Comparison of ENCODE assay signal across 11 cellular contexts in genomic region chr15:29045717-29046116, GRCh38.
DNase-seq lines count a peak whose midpoint lies in the region; ATAC-seq, FAIRE-seq and TF ChIP-seq lines count a peak whose summit lies in the region.
"Had no signal": no experiment of that assay in that cellular context is flagged by ENCODE, and none has a peak within 500 bp of the region (broad histone marks: within the 10 kb centered on the region; RNA-seq: fewer than 3 reads in every experiment).

No MANE protein-coding gene starts in this region.

- POLR2A ChIA-PET in CD4-positive, alpha-beta memory T cell (lab: Charles Lee; ENCODE audit: partially characterized antibody): no interaction called here
- POLR2A ChIA-PET in naive thymus-derived CD8-positive, alpha-beta T cell (lab: Charles Lee): no interaction called here

- H3K27me3 Mint-ChIP-seq in activated naive CD8-positive, alpha-beta T cell treated with anti-CD3 and anti-CD28 coated beads for 36 hours: no peaks in the 10 kb centered on the region
- no peaks in the 10 kb centered on the region for H3K27me3 Mint-ChIP-seq in CD4-positive, alpha-beta memory T cell
- H3K27me3 Mint-ChIP-seq in naive thymus-derived CD8-positive, alpha-beta T cell: no peaks in the 10 kb centered on the region
- H3K27me3 Mint-ChIP-seq: CD4-positive, alpha-beta T cell; IgD-negative memory B cell had no signal

- TF ChIP-seq CTCF in kidney epithelial cell (IDR thresholded peaks at IDR 0.05; ENCODE audit: insufficient read depth, low read length, poor library complexity, severe bottlenecking): no peak

- H3K9me3 ChIP-seq in CD4-positive, alpha-beta memory T cell (ENCODE audit: control insufficient read depth in 1 of 2, low read length in 2 of 2): no peaks in the 10 kb centered on the region
- H3K9me3 ChIP-seq: SK-N-SH had no signal

- H3K36me3 ChIP-seq in kidney epithelial cell (ENCODE audit: control insufficient read depth, insufficient read depth, low read length): no peaks in the 10 kb centered on the region
- H3K36me3 ChIP-seq in CD4-positive, alpha-beta memory T cell (ENCODE audit: insufficient read depth, low read length): no peaks in the 10 kb centered on the region

- DNase-seq in A172 (ENCODE audit: low spot score): peak; percentile 39
- DNase-seq in HTR-8/SVneo (ENCODE audit: insufficient read length, low spot score): peak; percentile 26
- DNase-seq in activated naive CD8-positive, alpha-beta T cell treated with anti-CD3 and anti-CD28 coated beads for 36 hours: peak; percentile 32
- DNase-seq in kidney epithelial cell (ENCODE audit: low read depth): peak; percentile 26
- DNase-seq in CD4-positive, alpha-beta memory T cell: no peak
- DNase-seq in dedifferentiated amniotic fluid mesenchymal stem cell (ENCODE audit: extremely low spot score): no peak
- no peak for DNase-seq in naive thymus-derived CD8-positive, alpha-beta T cell
- DNase-seq: CD4-positive, alpha-beta T cell; SK-N-SH had no signal

- peaks cover 2% of the 10 kb centered on the region for H3K36me3 Mint-ChIP-seq in activated naive CD8-positive, alpha-beta T cell treated with anti-CD3 and anti-CD28 coated beads for 36 hours
- no peaks in the 10 kb centered on the region for H3K36me3 Mint-ChIP-seq in CD4-positive, alpha-beta memory T cell
- peaks cover 0 to 4% (median 3%) of the 10 kb centered on the region in 3 donors for H3K36me3 Mint-ChIP-seq in naive thymus-derived CD8-positive, alpha-beta T cell
- H3K36me3 Mint-ChIP-seq: IgD-negative memory B cell had no signal

- H3K4me3 Mint-ChIP-seq in activated naive CD8-positive, alpha-beta T cell treated with anti-CD3 and anti-CD28 coated beads for 36 hours: no peak overlapping the region
- H3K4me3 Mint-ChIP-seq in CD4-positive, alpha-beta memory T cell: no peak overlapping the region
- peak overlapping the region in 1 of 10 donors; percentile 7 for H3K4me3 Mint-ChIP-seq in naive thymus-derived CD8-positive, alpha-beta T cell
- H3K4me3 Mint-ChIP-seq: CD4-positive, alpha-beta T cell; IgD-negative memory B cell had no signal

- H3K4me1 ChIP-seq in CD4-positive, alpha-beta memory T cell (ENCODE audit: insufficient read depth, low read length): peaks cover 3% of the 10 kb centered on the region

- no peaks in the 10 kb centered on the region for H3K27me3 ChIP-seq in kidney epithelial cell (ENCODE audit: control insufficient read depth, insufficient read depth, low read length)
- H3K27me3 ChIP-seq in CD4-positive, alpha-beta memory T cell (ENCODE audit: insufficient read depth, low read length): no peaks in the 10 kb centered on the region

- H3K27ac Mint-ChIP-seq in activated naive CD8-positive, alpha-beta T cell treated with anti-CD3 and anti-CD28 coated beads for 36 hours: peak overlapping the region; percentile 72
- peak overlapping the region in 1 of 7 donors; percentile 24 for H3K27ac Mint-ChIP-seq in CD4-positive, alpha-beta memory T cell
- H3K27ac Mint-ChIP-seq in naive thymus-derived CD8-positive, alpha-beta T cell: no peak overlapping the region
- H3K27ac Mint-ChIP-seq: CD4-positive, alpha-beta T cell; IgD-negative memory B cell had no signal

- ATAC-seq in naive thymus-derived CD8-positive, alpha-beta T cell: no peak
- ATAC-seq in GM18519 (IDR thresholded peaks at IDR 0.05; ENCODE audit: low FRiP score, unreplicated experiment): no peak

- no peak for FAIRE-seq in HTR-8/SVneo (lab: Jason Lieb, UNC)

- peaks cover 2% of the 10 kb centered on the region for H3K9me3 Mint-ChIP-seq in activated naive CD8-positive, alpha-beta T cell treated with anti-CD3 and anti-CD28 coated beads for 36 hours
- no peaks in the 10 kb centered on the region for H3K9me3 Mint-ChIP-seq in CD4-positive, alpha-beta memory T cell
- no peaks in the 10 kb centered on the region for H3K9me3 Mint-ChIP-seq in naive thymus-derived CD8-positive, alpha-beta T cell
- H3K9me3 Mint-ChIP-seq: CD4-positive, alpha-beta T cell; IgD-negative memory B cell had no signal

- H3K4me1 Mint-ChIP-seq in activated naive CD8-positive, alpha-beta T cell treated with anti-CD3 and anti-CD28 coated beads for 36 hours: peaks cover 77% of the 10 kb centered on the region
- peaks cover 4 to 22% (median 6%) of the 10 kb centered on the region in 4 donors for H3K4me1 Mint-ChIP-seq in CD4-positive, alpha-beta memory T cell
- H3K4me1 Mint-ChIP-seq in naive thymus-derived CD8-positive, alpha-beta T cell: peaks cover 36 to 91% (median 75%) of the 10 kb centered on the region in 4 donors
- H3K4me1 Mint-ChIP-seq: IgD-negative memory B cell had no signal

- CTCF ChIA-PET in CD4-positive, alpha-beta memory T cell (lab: Charles Lee; ENCODE audit: partially characterized antibody): interaction anchor here (1.4 to 1.8 kb wide), 2 partner anchors 44 to 56 kb away, joined by 3 to 5 read pairs; no protein-coding TSS in a partner anchor

- H3K4me3 ChIP-seq in kidney epithelial cell (ENCODE audit: low read depth, low read length): no peak overlapping the region
- no peak overlapping the region for H3K4me3 ChIP-seq in CD4-positive, alpha-beta memory T cell (ENCODE audit: low read length in 2 of 2)

- no peak overlapping the region for H3K27ac ChIP-seq in CD4-positive, alpha-beta memory T cell (ENCODE audit: low read depth, low read length)

- intact Hi-C loops in CD4-positive, alpha-beta memory T cell (cut with micrococcal nuclease): no loop called here

Comparison
In these comparisons a context has a peak if more than half of its experiments do, and no peak if none do; other contexts are left out.
1. DNase-seq: peak in A172 (single experiment), HTR-8/SVneo (single experiment), activated naive CD8-positive, alpha-beta T cell treated with anti-CD3 and anti-CD28 coated beads for 36 hours (single experiment) and kidney epithelial cell (single experiment); none in CD4-positive, alpha-beta memory T cell (0 of 5), dedifferentiated amniotic fluid mesenchymal stem cell (single experiment) and naive thymus-derived CD8-positive, alpha-beta T cell (0 of 10).